In genomic region chr19:55384576-55385235, GRCh38 we compare ENCODE assay signal across 8 cellular contexts. TPM values are rescaled to one million over a fixed set of nuclear protein-coding genes. Genes with fewer than 3 reads are reported as not detected.
DNase-seq lines count a peak whose midpoint lies in the region; ATAC-seq and TF ChIP-seq lines count a peak whose summit lies in the region.

No MANE protein-coding gene starts in this region.

- no peaks in the 10 kb centered on the region for H3K9me3 Mint-ChIP-seq in activated T-helper 1 cell treated with anti-CD3 and anti-CD28 coated beads, Interleukin-12 subunit alpha, Interleukin-12 subunit beta, Interleukin-2, Interleukin-4 antibody, amounts not matched to agents 30 ng/mL and 10 ng/mL and 1 ng/mL, durations not matched to agents 14 hours and 24 hours and 36 hours

- POLR2A ChIA-PET in A673 (lab: Charles Lee; ENCODE audit: low non-redundant PET) = no interaction called here

- H3K36me3 Mint-ChIP-seq in activated T-helper 1 cell treated with anti-CD3 and anti-CD28 coated beads, Interleukin-12 subunit alpha, Interleukin-12 subunit beta, Interleukin-2, Interleukin-4 antibody, amounts not matched to agents 30 ng/mL and 10 ng/mL and 1 ng/mL, durations not matched to agents 14 hours and 24 hours and 36 hours (ENCODE audit: low read depth) = peaks cover 32% of the 10 kb centered on the region

- no peaks in the 10 kb centered on the region for H3K27me3 ChIP-seq in A673 (replicated peaks; ENCODE audit: insufficient read depth, low read depth, low read length, poor library complexity)

- ATAC-seq in GM18870 (IDR thresholded peaks at IDR 0.05; ENCODE audit: unreplicated experiment) = peak; percentile 13
- ATAC-seq in Right ventricle myocardium superior (ENCODE audit: poor library complexity) = peak; percentile 4
- ATAC-seq in GM19324 (IDR thresholded peaks at IDR 0.05; ENCODE audit: low FRiP score, unreplicated experiment) = no peak

- peak overlapping the region; percentile 99 for H3K4me3 Mint-ChIP-seq in activated T-helper 1 cell treated with anti-CD3 and anti-CD28 coated beads, Interleukin-12 subunit alpha, Interleukin-12 subunit beta, Interleukin-2, Interleukin-4 antibody, amounts not matched to agents 30 ng/mL and 10 ng/mL and 1 ng/mL, durations not matched to agents 14 hours and 24 hours and 36 hours

- peak overlapping the region; percentile 88 for H3K27ac ChIP-seq in A673 (ENCODE audit: low read depth, low read length, poor library complexity, severe bottlenecking)

- H3K27me3 Mint-ChIP-seq in activated T-helper 1 cell treated with anti-CD3 and anti-CD28 coated beads, Interleukin-12 subunit alpha, Interleukin-12 subunit beta, Interleukin-2, Interleukin-4 antibody, amounts not matched to agents 30 ng/mL and 10 ng/mL and 1 ng/mL, durations not matched to agents 14 hours and 24 hours and 36 hours (ENCODE audit: insufficient read depth) = no peaks in the 10 kb centered on the region

- H3K27ac Mint-ChIP-seq in activated T-helper 1 cell treated with anti-CD3 and anti-CD28 coated beads, Interleukin-12 subunit alpha, Interleukin-12 subunit beta, Interleukin-2, Interleukin-4 antibody, amounts not matched to agents 30 ng/mL and 10 ng/mL and 1 ng/mL, durations not matched to agents 14 hours and 24 hours and 36 hours = peak overlapping the region; percentile 96

- H3K36me3 ChIP-seq in A673 (ENCODE audit: insufficient read depth, low read length, poor library complexity, severe bottlenecking) = peaks cover 34% of the 10 kb centered on the region

- DNase-seq in A673 (ENCODE audit: low spot score) = no peak
- peak; percentile 51 for DNase-seq in NCI-H1694 (lab: John Stamatoyannopoulos, UW)
- no peak for DNase-seq in activated T-helper 1 cell treated with anti-CD3 and anti-CD28 coated beads, Interleukin-12 subunit alpha, Interleukin-12 subunit beta, Interleukin-2, Interleukin-4 antibody, amounts not matched to agents 30 ng/mL and 10 ng/mL and 1 ng/mL, durations not matched to agents 14 hours and 24 hours and 36 hours (ENCODE audit: low spot score)
- DNase-seq in Right ventricle myocardium superior = no peak
- DNase-seq in retina = peak; percentile 69
- DNase-seq in AG08395 (ENCODE audit: low spot score) = no peak

- intact Hi-C loops in A673 (cut with micrococcal nuclease; ENCODE audit: unreplicated experiment) = loop anchor here (10.0 kb wide), 1 partner anchor 80 kb away; no protein-coding TSS in a partner anchor
- intact Hi-C loops in activated T-helper 1 cell treated with anti-CD3 and anti-CD28 coated beads, Interleukin-12 subunit alpha, Interleukin-12 subunit beta, Interleukin-2, Interleukin-4 antibody, amounts not matched to agents 30 ng/mL and 10 ng/mL and 1 ng/mL, durations not matched to agents 14 hours and 24 hours and 36 hours (cut with micrococcal nuclease) = loop anchor here (1.0 kb wide), 10 partner anchors 24 to 321 kb away; partner anchors contain the start of genes COX6B2, HSPBP1, KMT5C and PPP1R12C
- intact Hi-C loops in Right ventricle myocardium superior (cut with DNase I) = loop anchor here (2.0 to 5.0 kb wide), 2 partner anchors 46 to 82 kb away; partner anchors contain the start of gene KMT5C

- H3K9me3 ChIP-seq in A673 (ENCODE audit: low read depth, low read length, poor library complexity, severe bottlenecking) = no peaks in the 10 kb centered on the region

- CTCF ChIA-PET in A673 (lab: Charles Lee) = no interaction called here

- no TSS peak for BruUV-seq in A673 (replicated peaks; lab: Mats Ljungman, UMichigan)

- peaks cover 25% of the 10 kb centered on the region for H3K4me1 ChIP-seq in A673 (ENCODE audit: insufficient read depth, low read length, poor library complexity, severe bottlenecking)

- peaks cover 36% of the 10 kb centered on the region for H3K4me1 Mint-ChIP-seq in activated T-helper 1 cell treated with anti-CD3 and anti-CD28 coated beads, Interleukin-12 subunit alpha, Interleukin-12 subunit beta, Interleukin-2, Interleukin-4 antibody, amounts not matched to agents 30 ng/mL and 10 ng/mL and 1 ng/mL, durations not matched to agents 14 hours and 24 hours and 36 hours (ENCODE audit: low read depth)

- peak overlapping the region; percentile 98 for H3K4me3 ChIP-seq in A673 (ENCODE audit: low read depth, low read length, poor library complexity, severe bottlenecking)

- TF ChIP-seq CTCF in A673 (conservative IDR thresholded peaks at IDR 0.05; ENCODE audit: low read depth, low read length) = no peak

RNA-seq across cellular contexts. Expression of gene TMEM238, which starts 0.6 kb away (rescaled TPM):
- 0.42 and 0.69 TPM in 2 replicates for total RNA-seq in A673 (2021)
- 9.7 and 10.6 TPM in 2 replicates for total RNA-seq in activated T-helper 1 cell treated with anti-CD3 and anti-CD28 coated beads, Interleukin-12 subunit alpha, Interleukin-12 subunit beta, Interleukin-2, Interleukin-4 antibody, amounts not matched to agents 30 ng/mL and 10 ng/mL and 1 ng/mL, durations not matched to agents 14 hours and 24 hours and 36 hours
- 1.0 TPM for total RNA-seq in Right ventricle myocardium superior

RNA-seq across cellular contexts. Expression of gene RPL28, which starts 1.0 kb away (rescaled TPM):
- total RNA-seq in A673 (2021) = 1,355 and 1,380 TPM in 2 replicates
- 1,835 and 1,847 TPM in 2 replicates for total RNA-seq in activated T-helper 1 cell treated with anti-CD3 and anti-CD28 coated beads, Interleukin-12 subunit alpha, Interleukin-12 subunit beta, Interleukin-2, Interleukin-4 antibody, amounts not matched to agents 30 ng/mL and 10 ng/mL and 1 ng/mL, durations not matched to agents 14 hours and 24 hours and 36 hours
- 569 TPM for total RNA-seq in Right ventricle myocardium superior

RNA-seq across cellular contexts. Expression of gene TMEM190, which starts 8.1 kb away (rescaled TPM):
- total RNA-seq in A673 (2021) = not detected in 2 replicates
- not detected in 2 replicates for total RNA-seq in activated T-helper 1 cell treated with anti-CD3 and anti-CD28 coated beads, Interleukin-12 subunit alpha, Interleukin-12 subunit beta, Interleukin-2, Interleukin-4 antibody, amounts not matched to agents 30 ng/mL and 10 ng/mL and 1 ng/mL, durations not matched to agents 14 hours and 24 hours and 36 hours
- not detected for total RNA-seq in Right ventricle myocardium superior

RNA-seq across cellular contexts. Expression of gene IL11, which starts 14.4 kb away (rescaled TPM):
- total RNA-seq in A673 (2021) = 0.42 and 0.47 TPM in 2 replicates
- 0.34 TPM in 1 of 2 replicates, not detected in the other for total RNA-seq in activated T-helper 1 cell treated with anti-CD3 and anti-CD28 coated beads, Interleukin-12 subunit alpha, Interleukin-12 subunit beta, Interleukin-2, Interleukin-4 antibody, amounts not matched to agents 30 ng/mL and 10 ng/mL and 1 ng/mL, durations not matched to agents 14 hours and 24 hours and 36 hours
- not detected for total RNA-seq in Right ventricle myocardium superior

RNA-seq across cellular contexts. Expression of gene GARIN5B, which starts 21.6 kb away (rescaled TPM):
- total RNA-seq in A673 (2021) (not detected in 2 replicates), Right ventricle myocardium superior (not detected)
- total RNA-seq in activated T-helper 1 cell treated with anti-CD3 and anti-CD28 coated beads, Interleukin-12 subunit alpha, Interleukin-12 subunit beta, Interleukin-2, Interleukin-4 antibody, amounts not matched to agents 30 ng/mL and 10 ng/mL and 1 ng/mL, durations not matched to agents 14 hours and 24 hours and 36 hours = 0.05 TPM in 1 of 2 replicates, not detected in the other

Comparison
In these comparisons a context has a peak if more than half of its experiments do, and no peak if none do; other contexts are left out.
1. DNase-seq: peak in NCI-H1694 (single experiment) and retina (single experiment); none in A673 (single experiment), activated T-helper 1 cell treated with anti-CD3 and anti-CD28 coated beads, Interleukin-12 subunit alpha, Interleukin-12 subunit beta, Interleukin-2, Interleukin-4 antibody, amounts not matched to agents 30 ng/mL and 10 ng/mL and 1 ng/mL, durations not matched to agents 14 hours and 24 hours and 36 hours (single experiment), Right ventricle myocardium superior (single experiment) and AG08395 (single experiment).